In the genomic region with DNA sequence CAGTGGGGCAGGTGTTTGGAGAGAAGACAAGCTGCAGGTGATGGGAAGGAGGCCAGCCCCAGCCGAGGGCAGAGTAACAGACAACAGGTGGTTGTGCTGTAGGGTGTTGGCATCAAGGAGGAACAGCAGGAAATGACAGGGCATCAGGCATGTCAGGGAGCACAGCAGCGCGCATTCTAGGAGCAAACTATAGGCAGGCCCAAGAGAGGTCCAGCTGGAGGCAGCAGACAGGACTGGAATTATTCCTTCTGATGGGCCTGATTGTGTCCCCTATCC, we compare ENCODE assay signal across 1 cellular context.
A peak's percentile ranks its signal among the peaks of the same experiment; 100 is the strongest.
TF ChIP-seq lines count a peak whose summit lies in the region.

No MANE protein-coding gene starts in this region.

TF ChIP-seq in GM12878, 131 proteins besides CTCF, POLR2A, EP300 and RAD21:
- TF ChIP-seq CREB1 (IDR thresholded peaks at IDR 0.05; ENCODE audit: low read depth): 0 out of 2 replicates have a peak, but pooled peaks have one; percentile 0
- TF ChIP-seq MXI1 (IDR thresholded peaks at IDR 0.05; ENCODE audit: low read depth, low read length): no peak
